ENCODE assay signal across 23 cellular contexts in the genomic region with DNA sequence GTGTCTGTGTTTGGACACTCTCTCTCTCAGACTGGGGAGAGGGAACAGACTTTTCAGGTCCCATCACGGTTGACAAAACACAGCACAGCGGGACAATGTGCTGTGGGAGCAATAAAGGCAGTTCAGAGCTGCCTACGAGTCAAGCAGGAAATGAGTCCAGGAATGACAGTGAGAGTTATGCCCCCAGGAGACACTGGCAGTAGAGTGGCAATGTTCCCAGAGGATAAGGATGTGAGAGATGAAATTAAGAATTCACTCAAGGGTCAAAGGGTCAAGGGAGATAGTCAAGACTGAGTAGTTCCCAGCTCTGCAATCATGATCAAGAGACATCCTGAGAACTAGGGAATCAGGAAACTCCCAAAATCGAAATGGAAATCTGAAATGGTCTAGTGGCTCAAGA.
DNase-seq lines count a peak whose midpoint lies in the region; ATAC-seq and TF ChIP-seq lines count a peak whose summit lies in the region.
"Had no signal": no experiment of that assay in that cellular context is flagged by ENCODE, and none has a peak within 500 bp of the region (broad histone marks: within the 10 kb centered on the region; RNA-seq: fewer than 3 reads in every experiment).

No MANE protein-coding gene starts in this region.

- peaks cover 26% of the 10 kb centered on the region for H3K4me1 ChIP-seq in mesodermal cell (ENCODE audit: control insufficient read depth, insufficient read depth, low read length, poor library complexity, severe bottlenecking)
- H3K4me1 ChIP-seq: SJCRH30, upper lobe of left lung had no signal

- no peak overlapping the region for H3K27ac Mint-ChIP-seq in stimulated activated naive B cell treated with anti-CD40 and anti-IgM and Interleukin-4, amounts not matched to agents 10 μg/mL and 1 μg/mL and 100 μg/mL, for 72 hours
- H3K27ac Mint-ChIP-seq: activated naive CD8-positive, alpha-beta T cell; activated T-helper 17 cell treated with anti-CD3 and anti-CD28 coated beads, Interleukin-2, amount 50 U/mL, for 72 hours; HFFc6; T-helper 17 cell had no signal

- no peaks in the 10 kb centered on the region for H3K9me3 ChIP-seq in mesodermal cell (ENCODE audit: control insufficient read depth, low read length)
- H3K9me3 ChIP-seq: SJCRH30, upper lobe of left lung had no signal

- peak; percentile 10 for DNase-seq in AG08395 (ENCODE audit: low spot score)
- DNase-seq in HS-5 (ENCODE audit: low read depth), result peak; percentile 23
- DNase-seq in SHP77 (lab: John Stamatoyannopoulos, UW), result no peak
- no peak for DNase-seq in stimulated activated naive B cell treated with anti-CD40 and anti-IgM and Interleukin-4, amounts not matched to agents 10 μg/mL and 1 μg/mL and 100 μg/mL, for 72 hours
- DNase-seq in hypothalamus (lab: John Stamatoyannopoulos, UW), result no peak
- DNase-seq: ACHN; activated CD4-positive, alpha-beta T cell treated with anti-CD3 and anti-CD28 coated beads, Interleukin-2, amount 50 U/mL, for 1 hour; activated CD8-positive, alpha-beta memory T cell treated with anti-CD3 and anti-CD28 coated beads, Interleukin-2, amount 50 U/mL, for 4 hours; HFFc6; NCI-H1092; NCI-H1930; occipital lobe; SJCRH30; T-helper 17 cell; upper lobe of left lung had no signal

- H3K27me3 Mint-ChIP-seq in stimulated activated naive B cell treated with anti-CD40 and anti-IgM and Interleukin-4, amounts not matched to agents 10 μg/mL and 1 μg/mL and 100 μg/mL, for 72 hours, result no peaks in the 10 kb centered on the region
- H3K27me3 Mint-ChIP-seq: activated naive CD8-positive, alpha-beta T cell; activated T-helper 17 cell treated with anti-CD3 and anti-CD28 coated beads, Interleukin-2, amount 50 U/mL, for 72 hours; T-helper 17 cell had no signal

- WGBS in mesodermal cell (ENCODE audit: insufficient coverage in 2 of 2), 2 experiments, result 65 to 84% methylated on average over 4 of the region's 4 CpGs

- no peak overlapping the region for H3K4me3 Mint-ChIP-seq in stimulated activated naive B cell treated with anti-CD40 and anti-IgM and Interleukin-4, amounts not matched to agents 10 μg/mL and 1 μg/mL and 100 μg/mL, for 72 hours
- H3K4me3 Mint-ChIP-seq: activated naive CD8-positive, alpha-beta T cell; activated T-helper 17 cell treated with anti-CD3 and anti-CD28 coated beads, Interleukin-2, amount 50 U/mL, for 72 hours; HFFc6; T-helper 17 cell had no signal

- no peaks in the 10 kb centered on the region for H3K4me1 Mint-ChIP-seq in stimulated activated naive B cell treated with anti-CD40 and anti-IgM and Interleukin-4, amounts not matched to agents 10 μg/mL and 1 μg/mL and 100 μg/mL, for 72 hours
- H3K4me1 Mint-ChIP-seq: activated T-helper 17 cell treated with anti-CD3 and anti-CD28 coated beads, Interleukin-2, amount 50 U/mL, for 72 hours; T-helper 17 cell had no signal

- ATAC-seq in SK-N-SH treated with all-trans-retinoic acid at 6 μM for 48 hours (peak; percentile 33), GM21737 (IDR thresholded peaks at IDR 0.05; ENCODE audit: unreplicated experiment) (no peak)
- no peak for ATAC-seq in stimulated activated naive B cell treated with anti-CD40 and anti-IgM and Interleukin-4, amounts not matched to agents 10 μg/mL and 1 μg/mL and 100 μg/mL, for 72 hours (replicated peaks)
- ATAC-seq: activated T-helper 17 cell treated with anti-CD3 and anti-CD28 coated beads, Interleukin-2, amount 50 U/mL, for 72 hours; esophagus mucosa; T-helper 17 cell had no signal

- H3K36me3 ChIP-seq in mesodermal cell (ENCODE audit: control insufficient read depth, insufficient read depth, low read length), result no peaks in the 10 kb centered on the region
- H3K36me3 ChIP-seq: SJCRH30, upper lobe of left lung had no signal

- peak overlapping the region; percentile 79 for H3K27ac ChIP-seq in mesodermal cell (ENCODE audit: low read depth, low read length, severe bottlenecking)
- H3K27ac ChIP-seq: KMS-11, SJCRH30, upper lobe of left lung, VCaP had no signal

- no peaks in the 10 kb centered on the region for H3K36me3 Mint-ChIP-seq in stimulated activated naive B cell treated with anti-CD40 and anti-IgM and Interleukin-4, amounts not matched to agents 10 μg/mL and 1 μg/mL and 100 μg/mL, for 72 hours
- H3K36me3 Mint-ChIP-seq: activated naive CD8-positive, alpha-beta T cell had no signal

- no peak overlapping the region for H3K4me3 ChIP-seq in mesodermal cell (ENCODE audit: extremely low read depth, insufficient read depth, low read length, poor library complexity, severe bottlenecking)
- H3K4me3 ChIP-seq: SJCRH30, upper lobe of left lung had no signal

- peaks cover 1 to 4% of the 10 kb centered on the region in 2 donors for H3K9me3 Mint-ChIP-seq in stimulated activated naive B cell treated with anti-CD40 and anti-IgM and Interleukin-4, amounts not matched to agents 10 μg/mL and 1 μg/mL and 100 μg/mL, for 72 hours
- H3K9me3 Mint-ChIP-seq: HFFc6 had no signal

TF ChIP-seq in SK-N-SH treated with all-trans-retinoic acid at 6 μM for 48 hours, 23 proteins besides CTCF, POLR2A, EP300 and RAD21:
- TF ChIP-seq ZC3H10 (CRISPR knock-in tag; IDR thresholded peaks at IDR 0.05) (no peak), ARNTL (CRISPR knock-in tag; IDR thresholded peaks at IDR 0.05; ENCODE audit: borderline replicate concordance, low read depth) (no peak)

Comparison
In these comparisons a context has a peak if more than half of its experiments do, and no peak if none do; other contexts are left out.
1. DNase-seq: peak in AG08395 (single experiment) and HS-5 (single experiment); none in SHP77 (0 of 2), stimulated activated naive B cell treated with anti-CD40 and anti-IgM and Interleukin-4, amounts not matched to agents 10 μg/mL and 1 μg/mL and 100 μg/mL, for 72 hours (single experiment) and hypothalamus (0 of 51).